Comparison of ENCODE assay signal across 8 cellular contexts in genomic region chr10:69332278-69333010, GRCh38. TPM values are rescaled to one million over a fixed set of nuclear protein-coding genes. Genes with fewer than 3 reads are reported as not detected.
DNase-seq lines count a peak whose midpoint lies in the region; ATAC-seq and TF ChIP-seq lines count a peak whose summit lies in the region.
"Had no signal": no experiment of that assay in that cellular context is flagged by ENCODE, and none has a peak within 500 bp of the region (broad histone marks: within the 10 kb centered on the region; RNA-seq: fewer than 3 reads in every experiment).

No MANE protein-coding gene starts in this region.

- no peaks in the 10 kb centered on the region for H3K9me3 Mint-ChIP-seq in activated CD4-positive, alpha-beta T cell treated with anti-CD3 and anti-CD28 coated beads for 36 hours (ENCODE audit: low read depth)
- H3K9me3 Mint-ChIP-seq in endothelial cell (ENCODE audit: unreplicated experiment), result no peaks in the 10 kb centered on the region
- no peaks in the 10 kb centered on the region for H3K9me3 Mint-ChIP-seq in nephron progenitor cell

- no peaks in the 10 kb centered on the region for H3K27me3 Mint-ChIP-seq in activated CD4-positive, alpha-beta T cell treated with anti-CD3 and anti-CD28 coated beads for 36 hours
- H3K27me3 Mint-ChIP-seq in endothelial cell (ENCODE audit: unreplicated experiment) (peaks cover 3% of the 10 kb centered on the region), nephron progenitor cell (ENCODE audit: low read depth, poor library complexity) (no peaks in the 10 kb centered on the region)

- peak overlapping the region; percentile 2; the same call in 1 of the 2 replicates for H3K9ac ChIP-seq in HCT116 (ENCODE audit: low read length)
- H3K9ac ChIP-seq in adipocyte (ENCODE audit: low read length), result peak overlapping the region; percentile 55
- H3K9ac ChIP-seq in iPS-15b (ENCODE audit: low read depth, low read length), result peak overlapping the region; percentile 2
- no peak overlapping the region for H3K9ac ChIP-seq in stomach smooth muscle (ENCODE audit: low read length in 2 of 2)

- TF ChIP-seq POLR2A in HCT116 (IDR thresholded peaks at IDR 0.05; ENCODE audit: borderline replicate concordance, extremely low read depth, insufficient read depth, insufficient read length), result no peak

- peaks cover 32% of the 10 kb centered on the region for H3K36me3 Mint-ChIP-seq in activated CD4-positive, alpha-beta T cell treated with anti-CD3 and anti-CD28 coated beads for 36 hours (ENCODE audit: low read depth)
- peaks cover 11% of the 10 kb centered on the region for H3K36me3 Mint-ChIP-seq in endothelial cell (ENCODE audit: low read depth, unreplicated experiment)
- H3K36me3 Mint-ChIP-seq in nephron progenitor cell (ENCODE audit: low read depth), result no peaks in the 10 kb centered on the region

- BruUV-seq in HCT116 (replicated peaks; lab: Mats Ljungman, UMichigan), result no TSS peak

- peaks cover 70% of the 10 kb centered on the region for H3K4me1 Mint-ChIP-seq in activated CD4-positive, alpha-beta T cell treated with anti-CD3 and anti-CD28 coated beads for 36 hours
- H3K4me1 Mint-ChIP-seq in endothelial cell (ENCODE audit: unreplicated experiment) (peaks cover 63% of the 10 kb centered on the region), nephron progenitor cell (peaks cover 50% of the 10 kb centered on the region)

- CTCF ChIA-PET in HCT116 (lab: Charles Lee), result interaction anchor here (1.3 kb wide), 1 partner anchor 9 kb away, joined by 4 read pairs; no protein-coding TSS in a partner anchor
- CTCF ChIA-PET in activated CD4-positive, alpha-beta T cell treated with anti-CD3 and anti-CD28 coated beads for 36 hours (lab: Charles Lee), result interaction anchor here (0.9 to 1.4 kb wide), 2 partner anchors 9 to 76 kb away, joined by 3 read pairs; no protein-coding TSS in a partner anchor

- intact Hi-C loops in HCT116 (cut with micrococcal nuclease), result no loop called here
- intact Hi-C loops in activated CD4-positive, alpha-beta T cell treated with anti-CD3 and anti-CD28 coated beads for 36 hours (cut with DNase I, micrococcal nuclease), result no loop called here

- RAD21 ChIA-PET in HCT116 (lab: Charles Lee; ENCODE audit: low non-redundant PET in 1 of 2, low total read pairs in 2 of 2, uncharacterized antibody in 2 of 2, unreplicated experiment in 2 of 2), result no interaction called here

- H3K4me3 ChIP-seq in HCT116 (replicated peaks in 1 of 2; ENCODE audit: low read depth in 1 of 2, low read length in 2 of 2), result no peak overlapping the region
- no peak overlapping the region for H3K4me3 ChIP-seq in adipocyte (ENCODE audit: low read length)
- no peak overlapping the region for H3K4me3 ChIP-seq in iPS-15b (ENCODE audit: low read depth, low read length)
- H3K4me3 ChIP-seq in stomach smooth muscle (ENCODE audit: low read length in 2 of 2), result peak overlapping the region in 1 of 2 donors; percentile 52

- ATAC-seq in HCT116, result no peak
- ATAC-seq in activated CD4-positive, alpha-beta T cell treated with anti-CD3 and anti-CD28 coated beads for 36 hours, result no peak

- H3K4me2 ChIP-seq in HCT116 (ENCODE audit: low read length), result peak overlapping the region; percentile 51

- H3K27ac Mint-ChIP-seq in activated CD4-positive, alpha-beta T cell treated with anti-CD3 and anti-CD28 coated beads for 36 hours, result no peak overlapping the region
- no peak overlapping the region for H3K27ac Mint-ChIP-seq in endothelial cell (ENCODE audit: unreplicated experiment)
- H3K27ac Mint-ChIP-seq in nephron progenitor cell, result no peak overlapping the region

- H3K27me3 ChIP-seq in HCT116 (ENCODE audit: insufficient read depth, low read length) (no peaks in the 10 kb centered on the region), adipocyte (replicated peaks; ENCODE audit: control insufficient read depth, insufficient read depth, low read length) (no peaks in the 10 kb centered on the region), iPS-15b (ENCODE audit: control insufficient read depth, insufficient read depth, low read length) (no peaks in the 10 kb centered on the region), stomach smooth muscle (ENCODE audit: control insufficient read depth in 1 of 2, insufficient read depth in 2 of 2, low read length in 2 of 2) (no peaks in the 10 kb centered on the region)

- no peak overlapping the region for H3K4me3 Mint-ChIP-seq in activated CD4-positive, alpha-beta T cell treated with anti-CD3 and anti-CD28 coated beads for 36 hours
- H3K4me3 Mint-ChIP-seq in endothelial cell (ENCODE audit: unreplicated experiment) (no peak overlapping the region), nephron progenitor cell (no peak overlapping the region)

- peaks cover 16 to 22% of the 10 kb centered on the region in 2 experiments for H3K4me1 ChIP-seq in HCT116 (ENCODE audit: control insufficient read depth in 1 of 2, insufficient read depth in 2 of 2, low read length in 2 of 2)
- H3K4me1 ChIP-seq in adipocyte (ENCODE audit: control insufficient read depth, insufficient read depth, low read length), result peaks cover 72% of the 10 kb centered on the region
- H3K4me1 ChIP-seq in iPS-15b (ENCODE audit: control insufficient read depth, insufficient read depth, low read length), result peaks cover 48% of the 10 kb centered on the region
- peaks cover 59% of the 10 kb centered on the region for H3K4me1 ChIP-seq in stomach smooth muscle (ENCODE audit: control insufficient read depth, insufficient read depth, low read length)

- peaks cover 30% of the 10 kb centered on the region for H3K79me2 ChIP-seq in HCT116 (ENCODE audit: insufficient read depth, low read length)

- H4K20me1 ChIP-seq in HCT116 (ENCODE audit: insufficient read depth), result no peaks in the 10 kb centered on the region

- H3K36me3 ChIP-seq in HCT116 (ENCODE audit: control insufficient read depth in 1 of 2, insufficient read depth in 2 of 2, low read length in 2 of 2) (no peaks in the 10 kb centered on the region), adipocyte (ENCODE audit: control insufficient read depth, insufficient read depth, low read length, severe bottlenecking) (peaks cover 10% of the 10 kb centered on the region), iPS-15b (ENCODE audit: control insufficient read depth, insufficient read depth, low read length) (no peaks in the 10 kb centered on the region), stomach smooth muscle (ENCODE audit: control insufficient read depth in 2 of 2, insufficient read depth in 2 of 2, low read length in 2 of 2) (peaks cover 0 to 2% of the 10 kb centered on the region in 2 donors)

- H2AFZ ChIP-seq in HCT116 (ENCODE audit: low read depth, low read length, poor library complexity, severe bottlenecking), result no peak overlapping the region

- H3K27ac ChIP-seq in HCT116 (ENCODE audit: low read depth, low read length) (peak overlapping the region; percentile 30; the same call in 1 of the 2 replicates), stomach smooth muscle (ENCODE audit: low read length) (peak overlapping the region; percentile 86)

- DNase-seq in HCT116 (ENCODE audit: low read depth, low spot score) (no peak), adipocyte (ENCODE audit: low read depth) (no peak), endothelial cell (ENCODE audit: low spot score) (no peak), nephron progenitor cell (no peak)
- no peak for DNase-seq in activated CD4-positive, alpha-beta T cell treated with anti-CD3 and anti-CD28 coated beads for 36 hours
- DNase-seq: Kasumi-1 had no signal

- TF ChIP-seq RAD21 in HCT116 (IDR thresholded peaks at IDR 0.05; ENCODE audit: low read depth), result no peak

- POLR2A ChIA-PET in HCT116 (lab: Charles Lee), result no interaction called here
- POLR2A ChIA-PET in activated CD4-positive, alpha-beta T cell treated with anti-CD3 and anti-CD28 coated beads for 36 hours (lab: Charles Lee), result no interaction called here

- H3K9me3 ChIP-seq in HCT116 (ENCODE audit: control insufficient read depth in 1 of 2, insufficient read depth in 1 of 2, low read depth in 1 of 2, low read length in 2 of 2), result no peaks in the 10 kb centered on the region
- H3K9me3 ChIP-seq in adipocyte (ENCODE audit: control insufficient read depth, low read length), result no peaks in the 10 kb centered on the region
- no peaks in the 10 kb centered on the region for H3K9me3 ChIP-seq in iPS-15b (ENCODE audit: control insufficient read depth, insufficient read depth, low read length)
- H3K9me3 ChIP-seq in stomach smooth muscle (ENCODE audit: control insufficient read depth in 2 of 2, low read length in 2 of 2), result no peaks in the 10 kb centered on the region

- no peak for TF ChIP-seq CTCF in HCT116 (IDR thresholded peaks at IDR 0.05 in 2 of 3, conservative IDR thresholded peaks at IDR 0.05 in 1 of 3; ENCODE audit: borderline replicate concordance in 1 of 3, insufficient read depth in 1 of 3, low read depth in 2 of 3, low read length in 2 of 3)
- no peak for TF ChIP-seq CTCF in endothelial cell (IDR thresholded peaks at IDR 0.05; ENCODE audit: unreplicated experiment)
- TF ChIP-seq CTCF in nephron progenitor cell (IDR thresholded peaks at IDR 0.05), result no peak

- no peaks in the 10 kb centered on the region for H3K9me2 ChIP-seq in HCT116 (ENCODE audit: insufficient read depth)

TF ChIP-seq in HCT116, 20 proteins besides CTCF, POLR2A, EP300 and RAD21 (continues in another document):
- TF ChIP-seq ZBTB33 (IDR thresholded peaks at IDR 0.05; ENCODE audit: extremely low read depth, insufficient replicate concordance, low read length) (no peak), SRF (IDR thresholded peaks at IDR 0.05; ENCODE audit: low read depth) (no peak), SIN3A (IDR thresholded peaks at IDR 0.05; ENCODE audit: low read depth) (no peak), ELF1 (IDR thresholded peaks at IDR 0.05; ENCODE audit: borderline replicate concordance, low read depth) (no peak), YY1 (IDR thresholded peaks at IDR 0.05; ENCODE audit: extremely low read depth, insufficient replicate concordance, low read depth, low read length) (no peak), CBX3 (IDR thresholded peaks at IDR 0.05; ENCODE audit: low read depth) (no peak), ZFX (IDR thresholded peaks at IDR 0.05) (no peak)

RNA-seq across cellular contexts. Expression of gene HK1, which starts 54.1 kb away (rescaled TPM):
- 50.3 TPM for total RNA-seq in HCT116 (2021; ENCODE audit: unreplicated experiment)
- polyA plus RNA-seq in HCT116 (2012), result 74.9 and 80.9 TPM in 2 replicates
- total RNA-seq in activated CD4-positive, alpha-beta T cell treated with anti-CD3 and anti-CD28 coated beads for 36 hours, result 100 to 1,000 TPM; 258 to 261 TPM
- 162 TPM for total RNA-seq in endothelial cell (ENCODE audit: unreplicated experiment)

Comparison
In these comparisons a context has a peak if more than half of its experiments do, and no peak if none do; other contexts are left out.
1. H3K9ac ChIP-seq: peak in HCT116 (single experiment), adipocyte (single experiment) and iPS-15b (single experiment); none in stomach smooth muscle (0 of 2).